In genomic region chr4:111699163-111699562, GRCh38 we compare ENCODE assay signal across 18 cellular contexts.
DNase-seq lines count a peak whose midpoint lies in the region; FAIRE-seq and TF ChIP-seq lines count a peak whose summit lies in the region.
"Had no signal": no experiment of that assay in that cellular context is flagged by ENCODE, and none has a peak within 500 bp of the region (broad histone marks: within the 10 kb centered on the region; RNA-seq: fewer than 3 reads in every experiment).

No MANE protein-coding gene starts in this region.

- H3K4me1 Mint-ChIP-seq in mesothelial cell of epicardium = peaks cover 20% of the 10 kb centered on the region
- no peaks in the 10 kb centered on the region for H3K4me1 Mint-ChIP-seq in T-helper 2 cell treated with Interferon-gamma antibody and Interleukin-4, amounts not matched to agents 5 μg/mL and 100 μg/mL, for 36 hours (ENCODE audit: low read depth)
- H3K4me1 Mint-ChIP-seq: B cell; CD4-positive, CD25-positive, alpha-beta regulatory T cell; GM23338 had no signal

- H3K36me3 Mint-ChIP-seq in mesothelial cell of epicardium = no peaks in the 10 kb centered on the region
- no peaks in the 10 kb centered on the region for H3K36me3 Mint-ChIP-seq in T-helper 2 cell treated with Interferon-gamma antibody and Interleukin-4, amounts not matched to agents 5 μg/mL and 100 μg/mL, for 36 hours (ENCODE audit: low read depth)
- H3K36me3 Mint-ChIP-seq: CD4-positive, CD25-positive, alpha-beta regulatory T cell; CD8-positive, alpha-beta T cell had no signal

- FAIRE-seq in G401.6 (lab: Jason Lieb, UNC) (peak; percentile 59), TTC549 (lab: Jason Lieb, UNC) (peak; percentile 81), frontal cortex (lab: Jason Lieb, UNC) (peak; percentile 8)
- FAIRE-seq: GM12878, GM19239, H54 had no signal

- no peaks in the 10 kb centered on the region for H3K9me3 Mint-ChIP-seq in mesothelial cell of epicardium
- H3K9me3 Mint-ChIP-seq in T-helper 2 cell treated with Interferon-gamma antibody and Interleukin-4, amounts not matched to agents 5 μg/mL and 100 μg/mL, for 36 hours = no peaks in the 10 kb centered on the region
- H3K9me3 Mint-ChIP-seq: CD8-positive, alpha-beta T cell; GM23338; HFFc6 had no signal

- H3K27me3 Mint-ChIP-seq in mesothelial cell of epicardium (ENCODE audit: low read depth) = peaks cover 3% of the 10 kb centered on the region
- H3K27me3 Mint-ChIP-seq in T-helper 2 cell treated with Interferon-gamma antibody and Interleukin-4, amounts not matched to agents 5 μg/mL and 100 μg/mL, for 36 hours (ENCODE audit: low read depth) = no peaks in the 10 kb centered on the region
- H3K27me3 Mint-ChIP-seq: B cell; CD4-positive, CD25-positive, alpha-beta regulatory T cell had no signal

- H3K4me3 Mint-ChIP-seq in mesothelial cell of epicardium = no peak overlapping the region
- no peak overlapping the region for H3K4me3 Mint-ChIP-seq in T-helper 2 cell treated with Interferon-gamma antibody and Interleukin-4, amounts not matched to agents 5 μg/mL and 100 μg/mL, for 36 hours
- H3K4me3 Mint-ChIP-seq: B cell; CD4-positive, CD25-positive, alpha-beta regulatory T cell; CD8-positive, alpha-beta T cell; GM23338; HFFc6 had no signal

- no peak for DNase-seq in frontal cortex (ENCODE audit: low spot score in 2 of 2)
- no peak for DNase-seq in mesothelial cell of epicardium (ENCODE audit: low spot score in 2 of 2, unreplicated experiment in 2 of 2)
- no peak for DNase-seq in NCI-H187 treated with DMSO at 0.1 percent for 48 hours (lab: John Stamatoyannopoulos, UW)
- DNase-seq in T-helper 2 cell treated with Interferon-gamma antibody and Interleukin-4, amounts not matched to agents 5 μg/mL and 100 μg/mL, for 36 hours (ENCODE audit: low spot score) = no peak
- DNase-seq: Caco-2; CD4-positive, CD25-positive, alpha-beta regulatory T cell; CD8-positive, alpha-beta T cell; DMS153; DND-41; GDM1; HFFc6 had no signal

- TF ChIP-seq CTCF in mesothelial cell of epicardium (IDR thresholded peaks at IDR 0.05; ENCODE audit: unreplicated experiment) = no peak

- no peak overlapping the region for H3K27ac Mint-ChIP-seq in mesothelial cell of epicardium
- no peak overlapping the region for H3K27ac Mint-ChIP-seq in T-helper 2 cell treated with Interferon-gamma antibody and Interleukin-4, amounts not matched to agents 5 μg/mL and 100 μg/mL, for 36 hours
- H3K27ac Mint-ChIP-seq: B cell; CD4-positive, CD25-positive, alpha-beta regulatory T cell; CD8-positive, alpha-beta T cell; GM23338; HFFc6 had no signal
